Comparison of ENCODE assay signal across 8 cellular contexts in the genomic region with DNA sequence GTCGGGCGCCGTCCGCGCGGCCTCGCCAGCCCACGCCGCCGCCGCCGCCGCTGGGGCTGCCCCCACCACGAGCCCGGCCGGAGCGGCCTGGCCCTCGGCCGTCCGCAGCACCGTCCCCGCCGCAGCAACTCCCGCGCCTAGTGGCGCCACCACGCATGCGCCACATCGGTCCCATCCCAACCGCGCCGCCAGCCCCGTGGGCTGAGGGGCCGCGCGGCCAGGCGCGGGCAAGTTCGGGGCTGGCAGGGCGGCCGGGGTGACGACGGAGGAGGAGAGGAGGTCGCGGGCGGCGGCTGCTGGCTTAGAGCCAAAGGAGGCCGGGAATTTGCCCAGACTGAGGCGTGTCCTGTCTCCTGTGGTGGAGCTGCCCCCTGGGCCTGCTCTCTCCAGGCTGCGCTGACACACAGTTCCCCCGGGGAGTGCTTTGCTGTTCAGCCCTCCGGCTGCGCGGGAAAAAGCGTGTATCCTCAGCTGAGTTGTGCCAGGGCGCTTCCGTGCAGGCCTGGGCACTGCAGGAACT. TPM values are rescaled to one million over a fixed set of nuclear protein-coding genes. Genes with fewer than 3 reads are reported as not detected.
A peak's percentile ranks its signal among the peaks of the same experiment; 100 is the strongest.
DNase-seq lines count a peak whose midpoint lies in the region; ATAC-seq and TF ChIP-seq lines count a peak whose summit lies in the region.

TSS of gene TUSC1 (minus strand) at position 298 of the 520 bp plus-strand sequence. CDS start at position 166, 132 bp downstream.

- H3K36me3 ChIP-seq in heart left ventricle (no peaks in the 10 kb centered on the region), ovary (no peaks in the 10 kb centered on the region)

- H3K9me3 ChIP-seq in heart left ventricle (peaks cover 0 to 2% (median 0%) of the 10 kb centered on the region in 12 donors), ovary (no peaks in the 10 kb centered on the region)

- TF ChIP-seq EP300 in ovary (IDR thresholded peaks at IDR 0.05): no peak

- ATAC-seq in HG02642 (IDR thresholded peaks at IDR 0.05; ENCODE audit: poor library complexity, unreplicated experiment) (peak; percentile 83), heart left ventricle (peak; percentile 79 to 91 (median 86)), HG03469 (IDR thresholded peaks at IDR 0.05; ENCODE audit: unreplicated experiment) (no peak)

- intact Hi-C loops in heart left ventricle (cut with DNase I): no loop called here
- intact Hi-C loops in ovary (cut with DNase I): no loop called here

- TF ChIP-seq POLR2A in heart left ventricle (IDR thresholded peaks at IDR 0.05) (peak in 1 of 2 donors; percentile 38), ovary (IDR thresholded peaks at IDR 0.05) (peak; percentile 66)

- 0 to 1% (median 0%) methylated on average over 7 to 57 of the region's 57 CpGs for WGBS in heart left ventricle, 4 donors
- WGBS in ovary, 3 donors: 0 to 2% (median 0%) methylated on average over 20 to 57 of the region's 57 CpGs

- H3K4me1 ChIP-seq in heart left ventricle: peaks cover 0 to 24% (median 9%) of the 10 kb centered on the region in 12 donors
- H3K4me1 ChIP-seq in ovary (ENCODE audit: insufficient read depth): no peaks in the 10 kb centered on the region

- TF ChIP-seq CTCF in heart left ventricle (IDR thresholded peaks at IDR 0.05) (peak in 4 of 12 donors; percentile 9 to 26 (median 22)), ovary (IDR thresholded peaks at IDR 0.05) (peak in 2 of 3 donors; percentile 62 to 64)

- H3K4me3 ChIP-seq in heart left ventricle: peak within 1 kb of the TSS; percentile 63 to 98 (median 88)
- peak within 1 kb of the TSS; percentile 58 for H3K4me3 ChIP-seq in ovary

- H3K27ac ChIP-seq in heart left ventricle: peak within 1 kb of the TSS; percentile 93 to 100 (median 96)
- peak within 1 kb of the TSS; percentile 99 to 100 for H3K27ac ChIP-seq in ovary

- DNase-seq in ELR (ENCODE audit: low read depth) (peak; percentile 37), NCI-H446 (lab: John Stamatoyannopoulos, UW) (peak; percentile 46 to 86), anterior cingulate cortex (lab: John Stamatoyannopoulos, UW) (peak in 57 of 58 donors; percentile 39 to 94 (median 76)), heart left ventricle (peak; percentile 83 to 90 (median 87)), ovary (peak; percentile 83 to 90 (median 89))
- DNase-seq in activated effector memory CD4-positive, alpha-beta T cell treated with Interleukin-2 at 50 U/mL for 16 hours: no peak

- H3K27me3 ChIP-seq in heart left ventricle (no peaks in the 10 kb centered on the region), ovary (no peaks in the 10 kb centered on the region)

RNA-seq across cellular contexts. Expression of gene TUSC1, which starts in this region (rescaled TPM):
- total RNA-seq in heart left ventricle: 10 to 100 TPM in 4 of 9 donors, 1 to 10 TPM in 5; 8.2 to 21.6 (median 8.8) TPM
- polyA plus RNA-seq in heart left ventricle: 10 to 100 TPM in 1 of 2 donors, 1 to 10 TPM in 1; 6.5 to 13.1 TPM
- total RNA-seq in ovary: 10 to 100 TPM; 14.1 to 35.0 (median 16.6) TPM
- polyA plus RNA-seq in ovary: 10 to 100 TPM; 12.0 to 22.4 TPM
